In the genomic region with DNA sequence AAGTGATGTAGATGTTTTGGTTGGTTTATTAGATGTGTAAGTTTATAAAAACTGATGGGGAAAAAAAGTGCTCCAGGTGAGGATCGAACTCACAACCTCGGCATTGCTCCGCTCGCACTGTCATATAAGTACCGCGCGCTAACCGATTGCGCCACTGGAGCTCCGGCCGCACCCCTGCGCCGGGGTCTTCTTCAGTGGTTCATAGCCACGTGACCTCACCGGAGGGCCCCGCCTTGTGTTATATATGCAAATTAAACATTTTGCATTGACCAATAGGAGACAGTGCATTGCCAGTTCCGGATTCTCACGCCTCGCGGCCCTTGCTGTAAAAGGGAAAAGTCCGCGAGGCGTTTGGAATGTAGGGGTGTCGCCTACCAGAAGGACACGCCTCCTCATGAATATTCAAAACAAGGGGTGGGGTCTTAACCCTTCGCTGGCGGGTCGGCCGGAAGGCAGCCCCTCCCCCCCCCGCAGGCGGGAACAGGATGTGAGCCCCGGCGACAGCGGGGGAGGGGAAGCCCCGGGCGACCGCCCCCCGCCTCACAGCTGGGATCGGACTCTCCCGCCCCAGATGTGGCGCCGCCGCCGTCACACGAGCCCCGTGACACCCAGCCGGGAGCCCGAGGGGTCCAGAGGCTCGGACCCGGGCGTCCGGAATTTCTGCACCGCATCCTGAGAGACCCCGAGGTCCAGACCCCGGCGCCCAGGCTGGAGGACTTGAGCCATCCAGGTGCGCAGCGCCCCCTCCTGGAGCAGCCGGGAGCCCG, we compare ENCODE assay signal across 8 cellular contexts. TPM values are rescaled to one million over a fixed set of nuclear protein-coding genes. Genes with fewer than 3 reads are reported as not detected.
DNase-seq lines count a peak whose midpoint lies in the region; ATAC-seq and TF ChIP-seq lines count a peak whose summit lies in the region.

TSS of gene PLEKHG2 (plus strand) at position 570 of the 767 bp plus-strand sequence. CDS start 1,418 bp downstream, outside the sequence.

- no TSS peak for BruUV-seq in PC-3 (replicated peaks; lab: Mats Ljungman, UMichigan)

- TF ChIP-seq CTCF in PC-3 (conservative IDR thresholded peaks at IDR 0.05; ENCODE audit: low read depth, low read length): peak; percentile 73

- intact Hi-C loops in PC-3 (cut with micrococcal nuclease): loop anchor here (2.0 kb wide), 1 partner anchor 19 kb away; no protein-coding TSS in a partner anchor

- POLR2A ChIA-PET in PC-3 (lab: Charles Lee; ENCODE audit: unreplicated experiment): no interaction called here

- H3F3A ChIP-seq in PC-3 (ENCODE audit: low read length, unreplicated experiment): no peaks in the 10 kb centered on the region

- DNase-seq in DMS53 (lab: John Stamatoyannopoulos, UW) (peak; percentile 100), PC-3 (peak; percentile 98), activated T-cell treated with anti-CD3 and anti-CD28 coated beads for 48 hours (ENCODE audit: low read depth) (peak; percentile 96), epithelial cell of prostate (ENCODE audit: low read depth, low spot score) (peak; percentile 97), mucosa of gallbladder (ENCODE audit: low spot score) (peak; percentile 98)
- peak; percentile 100 for DNase-seq in Jurkat, Clone E6-1 (ENCODE audit: low read depth, low spot score)
- DNase-seq in stimulated activated CD8-positive, alpha-beta memory T cell treated with anti-CD3 and anti-CD28 coated beads, Interleukin-4, amount 100 ng/mL, for 4 hours (ENCODE audit: low read depth in 2 of 2, low spot score in 1 of 2): peak; percentile 89 to 97

- H3K4me3 ChIP-seq in Jurkat, Clone E6-1 (ENCODE audit: low read length): peak within 1 kb of the TSS; percentile 91
- H3K4me3 ChIP-seq in PC-3 (ENCODE audit: low read length): peak within 1 kb of the TSS; percentile 93

- H3K27ac ChIP-seq in PC-3 (ENCODE audit: low read length): peak within 1 kb of the TSS; percentile 83
- H3K27ac ChIP-seq in epithelial cell of prostate: peak within 1 kb of the TSS; percentile 100

- peaks cover 14% of the 10 kb centered on the region for H4K20me1 ChIP-seq in PC-3 (ENCODE audit: low read length)

- ATAC-seq in GM21576 (IDR thresholded peaks at IDR 0.05; ENCODE audit: unreplicated experiment) (peak; percentile 46), PC-3 (peak; percentile 62)

- peak within 1 kb of the TSS; percentile 90 for H3K9ac ChIP-seq in PC-3 (ENCODE audit: low read length)

- CTCF ChIA-PET in PC-3 (lab: Charles Lee): interaction anchor here (1.0 kb wide), 1 partner anchor 10 kb away, joined by 3 read pairs; no protein-coding TSS in a partner anchor

- peaks cover 16% of the 10 kb centered on the region for H3K79me2 ChIP-seq in PC-3 (ENCODE audit: low read length)

- H3K9me3 ChIP-seq in PC-3 (ENCODE audit: low read length): no peaks in the 10 kb centered on the region

- no peaks in the 10 kb centered on the region for H3K9me2 ChIP-seq in PC-3 (replicated peaks; ENCODE audit: low read length)

- peak within 1 kb of the TSS; percentile 65 for H2AFZ ChIP-seq in PC-3 (ENCODE audit: low read length)

- H3K27me3 ChIP-seq in PC-3 (ENCODE audit: low read length): no peaks in the 10 kb centered on the region

- peak within 1 kb of the TSS; percentile 98 for H3K4me2 ChIP-seq in PC-3 (ENCODE audit: low read length)

- peaks cover 30% of the 10 kb centered on the region for H3K4me1 ChIP-seq in PC-3 (ENCODE audit: insufficient read depth, low read length)

- H3K36me3 ChIP-seq in PC-3 (ENCODE audit: low read depth, low read length): peaks cover 9% of the 10 kb centered on the region

RNA-seq across cellular contexts. Expression of gene PLEKHG2, which starts in this region (rescaled TPM):
- polyA plus RNA-seq in Jurkat, Clone E6-1 (2012; ENCODE audit: insufficient read depth, insufficient read length): 74.3 TPM
- total RNA-seq in PC-3 (2014; rRNA removed) (8.3 and 10.6 TPM in 2 replicates), mucosa of gallbladder (41.8 TPM)

Comparison
In these comparisons a context has a peak if more than half of its experiments do, and no peak if none do; other contexts are left out.
1. Peak in every context shown above with its lines: DNase-seq, ATAC-seq, H3K4me3 ChIP-seq and H3K27ac ChIP-seq.